Comparison of ENCODE assay signal across 8 cellular contexts in genomic region chr16:23149267-23149992, GRCh38.
A peak's percentile ranks its signal among the peaks of the same experiment; 100 is the strongest.
DNase-seq lines count a peak whose midpoint lies in the region; ATAC-seq lines count a peak whose summit lies in the region.

TSS of gene USP31 (minus strand) at chr16:23149452. CDS start at chr16:23149270, 182 bp downstream.

- peak; percentile 97 for ATAC-seq in HG03432 (IDR thresholded peaks at IDR 0.05; ENCODE audit: unreplicated experiment)

- DNase-seq in AML-193 (lab: John Stamatoyannopoulos, UW) (peak; percentile 85 to 86), GM19238 (ENCODE audit: insufficient read length, low spot score) (peak; percentile 90), NCI-H446 treated with DMSO at 0.1 percent for 48 hours (lab: John Stamatoyannopoulos, UW) (peak; percentile 88), cerebellar nuclear complex (lab: John Stamatoyannopoulos, UW) (peak; percentile 52 to 89), islet precursor cell (peak; percentile 98)
- peak; percentile 89 for DNase-seq in activated CD4-positive, CD25-positive, alpha-beta regulatory T cell treated with anti-CD3 and anti-CD28 coated beads, Interleukin-2, amount 50 U/mL, for 72 hours
- peak; percentile 83 to 89 for DNase-seq in stimulated activated CD4-positive, alpha-beta T cell treated with anti-CD3 and anti-CD28 coated beads, Interleukin-12 subunit alpha, Interleukin-12 subunit beta, amount 100 ng/mL, for 24 hours (ENCODE audit: low read depth in 2 of 2)

Comparison
In these comparisons a context has a peak if more than half of its experiments do, and no peak if none do; other contexts are left out.
1. Peak in every context shown above with its lines: DNase-seq and ATAC-seq.